In genomic region chr17:82030470-82031302, GRCh38 we compare ENCODE assay signal across 1 cellular context.
TF ChIP-seq lines count a peak whose summit lies in the region.

No MANE protein-coding gene starts in this region.

TF ChIP-seq in HepG2, 621 proteins besides CTCF, POLR2A, EP300 and RAD21 (continued from another document):
- peak in 1 of 2 experiments; percentile 38; a peak in 1 of 4 replicates for TF ChIP-seq HMGXB4 (CRISPR knock-in tag; IDR thresholded peaks at IDR 0.05; ENCODE audit: borderline replicate concordance in 1 of 2, low read depth in 1 of 2)
- TF ChIP-seq ZNF883 (CRISPR knock-in tag; IDR thresholded peaks at IDR 0.05; ENCODE audit: not compliant biosample characterization) = no peak
- TF ChIP-seq ZSCAN12 (CRISPR knock-in tag; IDR thresholded peaks at IDR 0.05) = no peak
- TF ChIP-seq ZFX (CRISPR knock-in tag; IDR thresholded peaks at IDR 0.05; ENCODE audit: low read depth) = 0 out of 2 replicates have a peak, but pooled peaks have one; percentile 29
- no peak for TF ChIP-seq ZNF33B (CRISPR knock-in tag; IDR thresholded peaks at IDR 0.05)
- 0 out of 2 replicates have a peak, but pooled peaks have one; percentile 8 for TF ChIP-seq FOSL2 (CRISPR knock-in tag; IDR thresholded peaks at IDR 0.05)
- peak; percentile 46; the same call in 1 of the 2 replicates for TF ChIP-seq ZFP91 (CRISPR knock-in tag; IDR thresholded peaks at IDR 0.05; ENCODE audit: borderline replicate concordance)
- no peak for TF ChIP-seq ZBED4 (CRISPR knock-in tag; IDR thresholded peaks at IDR 0.05; ENCODE audit: borderline replicate concordance)
- TF ChIP-seq ZNF660 (CRISPR knock-in tag; IDR thresholded peaks at IDR 0.05; ENCODE audit: borderline replicate concordance, low read depth) = no peak
- TF ChIP-seq ZNF251 (CRISPR knock-in tag; IDR thresholded peaks at IDR 0.05) = no peak
- no peak for TF ChIP-seq BORCS8-MEF2B (CRISPR knock-in tag; IDR thresholded peaks at IDR 0.05)
- TF ChIP-seq ZBTB33 (CRISPR knock-in tag; IDR thresholded peaks at IDR 0.05) = peak; percentile 100
- TF ChIP-seq ZNF234 (CRISPR knock-in tag; conservative IDR thresholded peaks at IDR 0.05) = no peak
- TF ChIP-seq STAG1 (CRISPR knock-in tag; IDR thresholded peaks at IDR 0.05) = peak; percentile 88
- TF ChIP-seq CREM (IDR thresholded peaks at IDR 0.05) = no peak
- TF ChIP-seq CREM (CRISPR knock-in tag; IDR thresholded peaks at IDR 0.05) = no peak
- 0 out of 2 replicates have a peak, but pooled peaks have one; percentile 18 for TF ChIP-seq MXD1 (CRISPR knock-in tag; IDR thresholded peaks at IDR 0.05)
- TF ChIP-seq ZBTB4 (CRISPR knock-in tag; IDR thresholded peaks at IDR 0.05; ENCODE audit: borderline replicate concordance) = peak; percentile 70; the same call in 1 of the 2 replicates
- TF ChIP-seq ZNF589 (CRISPR knock-in tag; conservative IDR thresholded peaks at IDR 0.05) = 0 out of 2 replicates have a peak, but pooled peaks have one; percentile 39
- peak; percentile 14 for TF ChIP-seq AGO1 (IDR thresholded peaks at IDR 0.05; ENCODE audit: low read depth, low read length, poor library complexity, severe bottlenecking)
- TF ChIP-seq NFRKB (IDR thresholded peaks at IDR 0.05) = no peak
- no peak for TF ChIP-seq ZNF530 (CRISPR knock-in tag; IDR thresholded peaks at IDR 0.05; ENCODE audit: low read depth)
- TF ChIP-seq MAZ (IDR thresholded peaks at IDR 0.05; ENCODE audit: borderline replicate concordance, low read depth, low read length) = no peak
- peak; percentile 28; the same call in 1 of the 2 replicates for TF ChIP-seq MAZ (CRISPR knock-in tag; IDR thresholded peaks at IDR 0.05; ENCODE audit: low read depth)
- no peak for TF ChIP-seq REPIN1 (CRISPR knock-in tag; IDR thresholded peaks at IDR 0.05; ENCODE audit: borderline replicate concordance, low read depth)
- TF ChIP-seq HNF1A (IDR thresholded peaks at IDR 0.05; ENCODE audit: low read depth) = no peak
- 0 out of 2 replicates have a peak, but pooled peaks have one; percentile 12 for TF ChIP-seq HNF1A (CRISPR knock-in tag; IDR thresholded peaks at IDR 0.05; ENCODE audit: borderline replicate concordance)
- TF ChIP-seq MXD3 (CRISPR knock-in tag; IDR thresholded peaks at IDR 0.05) = no peak
- TF ChIP-seq, protein P1, sequence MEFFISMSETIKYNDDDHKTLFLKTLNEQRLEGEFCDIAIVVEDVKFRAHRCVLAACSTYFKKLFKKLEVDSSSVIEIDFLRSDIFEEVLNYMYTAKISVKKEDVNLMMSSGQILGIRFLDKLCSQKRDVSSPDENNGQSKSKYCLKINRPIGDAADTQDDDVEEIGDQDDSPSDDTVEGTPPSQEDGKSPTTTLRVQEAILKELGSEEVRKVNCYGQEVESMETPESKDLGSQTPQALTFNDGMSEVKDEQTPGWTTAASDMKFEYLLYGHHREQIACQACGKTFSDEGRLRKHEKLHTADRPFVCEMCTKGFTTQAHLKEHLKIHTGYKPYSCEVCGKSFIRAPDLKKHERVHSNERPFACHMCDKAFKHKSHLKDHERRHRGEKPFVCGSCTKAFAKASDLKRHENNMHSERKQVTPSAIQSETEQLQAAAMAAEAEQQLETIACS (CRISPR knock-in tag; IDR thresholded peaks at IDR 0.05) = no peak
- no peak for TF ChIP-seq ZNF558 (CRISPR knock-in tag; IDR thresholded peaks at IDR 0.05; ENCODE audit: borderline replicate concordance)
- 0 out of 2 replicates have a peak, but pooled peaks have one; percentile 13 for TF ChIP-seq ATAD3A (CRISPR knock-in tag; IDR thresholded peaks at IDR 0.05)
- TF ChIP-seq KDM3A (CRISPR knock-in tag; IDR thresholded peaks at IDR 0.05; ENCODE audit: low read depth) = peak; percentile 62; the same call in 1 of the 2 replicates
- 0 out of 2 replicates have a peak, but pooled peaks have one; percentile 17 for TF ChIP-seq POGZ (CRISPR knock-in tag; IDR thresholded peaks at IDR 0.05)
- peak; percentile 55; the same call in 1 of the 2 replicates for TF ChIP-seq KDM5B (CRISPR knock-in tag; IDR thresholded peaks at IDR 0.05; ENCODE audit: borderline replicate concordance)
